Comparison of ENCODE assay signal across 1 cellular context in the genomic region with DNA sequence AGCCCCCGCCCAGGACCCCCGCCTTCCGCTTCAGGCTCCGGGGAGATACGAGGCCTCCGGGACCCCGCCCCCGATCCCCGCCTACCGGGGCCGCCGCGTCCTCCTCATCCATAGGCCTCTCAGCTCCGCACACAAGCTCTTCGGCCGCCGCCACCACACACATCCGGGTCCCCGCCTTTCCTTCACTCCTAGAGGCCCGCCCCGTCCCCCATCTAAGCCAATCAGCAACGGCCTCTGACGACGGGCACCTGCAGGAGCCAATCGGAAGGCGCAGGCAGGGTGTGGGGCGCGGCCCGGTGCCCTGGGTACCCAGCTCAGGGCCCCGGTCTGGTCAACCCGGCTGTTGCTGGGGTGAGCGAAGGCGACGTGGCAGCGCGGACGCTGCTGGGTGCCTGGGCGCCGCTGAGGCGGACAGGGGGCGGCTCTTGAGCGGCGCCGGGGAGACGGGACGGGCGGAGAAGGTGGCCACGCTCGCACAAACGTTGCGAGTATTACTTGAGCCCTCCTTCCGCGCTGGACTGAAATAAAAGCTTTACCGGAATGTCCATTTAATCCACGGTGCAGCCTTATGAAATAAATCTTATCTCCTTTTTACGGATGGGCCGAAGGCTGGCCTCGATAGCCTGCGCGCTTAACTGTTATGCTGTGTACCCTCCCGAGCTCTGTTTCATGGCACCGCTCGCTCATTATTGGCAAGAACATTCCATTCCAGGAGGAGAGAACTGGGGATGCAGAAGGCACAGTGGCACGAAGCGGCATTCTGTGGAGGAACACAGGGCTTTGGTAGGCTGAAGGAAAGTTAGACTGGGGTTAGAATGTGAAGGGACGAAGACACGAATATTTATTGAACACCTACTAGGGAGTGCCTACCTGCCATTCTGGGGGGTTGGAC.
TF ChIP-seq lines count a peak whose summit lies in the region.

A gene with protein sequence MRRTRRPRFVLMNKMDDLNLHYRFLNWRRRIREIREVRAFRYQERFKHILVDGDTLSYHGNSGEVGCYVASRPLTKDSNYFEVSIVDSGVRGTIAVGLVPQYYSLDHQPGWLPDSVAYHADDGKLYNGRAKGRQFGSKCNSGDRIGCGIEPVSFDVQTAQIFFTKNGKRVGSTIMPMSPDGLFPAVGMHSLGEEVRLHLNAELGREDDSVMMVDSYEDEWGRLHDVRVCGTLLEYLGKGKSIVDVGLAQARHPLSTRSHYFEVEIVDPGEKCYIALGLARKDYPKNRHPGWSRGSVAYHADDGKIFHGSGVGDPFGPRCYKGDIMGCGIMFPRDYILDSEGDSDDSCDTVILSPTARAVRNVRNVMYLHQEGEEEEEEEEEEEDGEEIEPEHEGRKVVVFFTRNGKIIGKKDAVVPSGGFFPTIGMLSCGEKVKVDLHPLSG (minus strand): TSS at position 165 of the 892 bp plus-strand sequence. CDS start 57 bp downstream, at position 108.

TF ChIP-seq in HepG2, 621 proteins besides CTCF, POLR2A, EP300 and RAD21 (continued from another document and continues in another):
- TF ChIP-seq ZNF124 (CRISPR knock-in tag; IDR thresholded peaks at IDR 0.05) (peak; percentile 75), FLYWCH1 (CRISPR knock-in tag; IDR thresholded peaks at IDR 0.05) (no peak), GATAD2A (CRISPR knock-in tag; IDR thresholded peaks at IDR 0.05) (peak; percentile 37; the same call in 1 of the 2 replicates), PHF21A (CRISPR knock-in tag; IDR thresholded peaks at IDR 0.05) (peak; percentile 78), FOXC1 (CRISPR knock-in tag; IDR thresholded peaks at IDR 0.05; ENCODE audit: borderline replicate concordance) (no peak), MTA1 (CRISPR knock-in tag; IDR thresholded peaks at IDR 0.05; ENCODE audit: borderline replicate concordance) (no peak; the same call in 1 of the 2 replicates), ZNF629 (CRISPR knock-in tag; conservative IDR thresholded peaks at IDR 0.05) (0 out of 2 replicates have a peak, but pooled peaks have one; percentile 24), NR2F2 (IDR thresholded peaks at IDR 0.05; ENCODE audit: borderline replicate concordance, low read depth) (no peak), ZNF567 (CRISPR knock-in tag; IDR thresholded peaks at IDR 0.05; ENCODE audit: borderline replicate concordance) (no peak; the same call in 1 of the 2 replicates), SMYD3 (CRISPR knock-in tag; IDR thresholded peaks at IDR 0.05) (peak; percentile 76), ZNF792 (CRISPR knock-in tag; IDR thresholded peaks at IDR 0.05) (peak; percentile 48; the same call in 1 of the 2 replicates), BHLHE40 (IDR thresholded peaks at IDR 0.05; ENCODE audit: low read length) (no peak), SSRP1 (CRISPR knock-in tag; IDR thresholded peaks at IDR 0.05) (no peak), SMC3 (IDR thresholded peaks at IDR 0.05; ENCODE audit: low read length) (no peak), ZFP36 (IDR thresholded peaks at IDR 0.05; ENCODE audit: borderline replicate concordance, low read depth, low read length, partially characterized antibody) (no peak), RFXANK (CRISPR knock-in tag; IDR thresholded peaks at IDR 0.05) (peak; percentile 85), DMAP1 (CRISPR knock-in tag; IDR thresholded peaks at IDR 0.05) (peak; percentile 95), ZNF589 (CRISPR knock-in tag; conservative IDR thresholded peaks at IDR 0.05) (no peak; the same call in 1 of the 2 replicates), ZNF724P (CRISPR knock-in tag; IDR thresholded peaks at IDR 0.05; ENCODE audit: borderline replicate concordance) (peak; percentile 50; the same call in 1 of the 2 replicates), ZNF446 (CRISPR knock-in tag; IDR thresholded peaks at IDR 0.05) (peak; percentile 70; the same call in 1 of the 2 replicates), NKX3-1 (CRISPR knock-in tag; IDR thresholded peaks at IDR 0.05) (no peak), RBM39 (IDR thresholded peaks at IDR 0.05; ENCODE audit: low read depth, low read length, poor library complexity, severe bottlenecking) (peak; percentile 41), ARHGAP35 (CRISPR knock-in tag; IDR thresholded peaks at IDR 0.05; ENCODE audit: borderline replicate concordance) (peak; percentile 30; the same call in 1 of the 2 replicates), HIVEP1 (CRISPR knock-in tag; IDR thresholded peaks at IDR 0.05) (no peak; the same call in 1 of the 2 replicates), ZNF235 (CRISPR knock-in tag; IDR thresholded peaks at IDR 0.05; ENCODE audit: borderline replicate concordance) (no peak), NFYB (CRISPR knock-in tag; IDR thresholded peaks at IDR 0.05) (peak; percentile 99), ATAD3A (CRISPR knock-in tag; IDR thresholded peaks at IDR 0.05) (no peak), KDM4B (CRISPR knock-in tag; IDR thresholded peaks at IDR 0.05) (no peak), HDAC6 (IDR thresholded peaks at IDR 0.05; ENCODE audit: low read depth, low read length) (no peak), ZNF180 (CRISPR knock-in tag; IDR thresholded peaks at IDR 0.05; ENCODE audit: borderline replicate concordance, low read depth) (no peak), ZFP1 (CRISPR knock-in tag; IDR thresholded peaks at IDR 0.05) (peak; percentile 69; the same call in 1 of the 2 replicates), ZFYVE20 (CRISPR knock-in tag; IDR thresholded peaks at IDR 0.05; ENCODE audit: borderline replicate concordance, low read depth) (peak; percentile 43; the same call in 1 of the 2 replicates), STAG1 (CRISPR knock-in tag; IDR thresholded peaks at IDR 0.05) (0 out of 2 replicates have a peak, but pooled peaks have one; percentile 4)
- TF ChIP-seq, protein P1, sequence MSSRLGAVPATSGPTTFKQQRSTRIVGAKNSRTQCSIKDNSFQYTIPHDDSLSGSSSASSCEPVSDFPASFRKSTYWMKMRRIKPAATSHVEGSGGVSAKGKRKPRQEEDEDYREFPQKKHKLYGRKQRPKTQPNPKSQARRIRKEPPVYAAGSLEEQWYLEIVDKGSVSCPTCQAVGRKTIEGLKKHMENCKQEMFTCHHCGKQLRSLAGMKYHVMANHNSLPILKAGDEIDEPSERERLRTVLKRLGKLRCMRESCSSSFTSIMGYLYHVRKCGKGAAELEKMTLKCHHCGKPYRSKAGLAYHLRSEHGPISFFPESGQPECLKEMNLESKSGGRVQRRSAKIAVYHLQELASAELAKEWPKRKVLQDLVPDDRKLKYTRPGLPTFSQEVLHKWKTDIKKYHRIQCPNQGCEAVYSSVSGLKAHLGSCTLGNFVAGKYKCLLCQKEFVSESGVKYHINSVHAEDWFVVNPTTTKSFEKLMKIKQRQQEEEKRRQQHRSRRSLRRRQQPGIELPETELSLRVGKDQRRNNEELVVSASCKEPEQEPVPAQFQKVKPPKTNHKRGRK (CRISPR knock-in tag; IDR thresholded peaks at IDR 0.05): no peak
- TF ChIP-seq, protein P2, sequence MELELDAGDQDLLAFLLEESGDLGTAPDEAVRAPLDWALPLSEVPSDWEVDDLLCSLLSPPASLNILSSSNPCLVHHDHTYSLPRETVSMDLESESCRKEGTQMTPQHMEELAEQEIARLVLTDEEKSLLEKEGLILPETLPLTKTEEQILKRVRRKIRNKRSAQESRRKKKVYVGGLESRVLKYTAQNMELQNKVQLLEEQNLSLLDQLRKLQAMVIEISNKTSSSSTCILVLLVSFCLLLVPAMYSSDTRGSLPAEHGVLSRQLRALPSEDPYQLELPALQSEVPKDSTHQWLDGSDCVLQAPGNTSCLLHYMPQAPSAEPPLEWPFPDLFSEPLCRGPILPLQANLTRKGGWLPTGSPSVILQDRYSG (CRISPR knock-in tag; IDR thresholded peaks at IDR 0.05): no peak
- TF ChIP-seq, protein P3, sequence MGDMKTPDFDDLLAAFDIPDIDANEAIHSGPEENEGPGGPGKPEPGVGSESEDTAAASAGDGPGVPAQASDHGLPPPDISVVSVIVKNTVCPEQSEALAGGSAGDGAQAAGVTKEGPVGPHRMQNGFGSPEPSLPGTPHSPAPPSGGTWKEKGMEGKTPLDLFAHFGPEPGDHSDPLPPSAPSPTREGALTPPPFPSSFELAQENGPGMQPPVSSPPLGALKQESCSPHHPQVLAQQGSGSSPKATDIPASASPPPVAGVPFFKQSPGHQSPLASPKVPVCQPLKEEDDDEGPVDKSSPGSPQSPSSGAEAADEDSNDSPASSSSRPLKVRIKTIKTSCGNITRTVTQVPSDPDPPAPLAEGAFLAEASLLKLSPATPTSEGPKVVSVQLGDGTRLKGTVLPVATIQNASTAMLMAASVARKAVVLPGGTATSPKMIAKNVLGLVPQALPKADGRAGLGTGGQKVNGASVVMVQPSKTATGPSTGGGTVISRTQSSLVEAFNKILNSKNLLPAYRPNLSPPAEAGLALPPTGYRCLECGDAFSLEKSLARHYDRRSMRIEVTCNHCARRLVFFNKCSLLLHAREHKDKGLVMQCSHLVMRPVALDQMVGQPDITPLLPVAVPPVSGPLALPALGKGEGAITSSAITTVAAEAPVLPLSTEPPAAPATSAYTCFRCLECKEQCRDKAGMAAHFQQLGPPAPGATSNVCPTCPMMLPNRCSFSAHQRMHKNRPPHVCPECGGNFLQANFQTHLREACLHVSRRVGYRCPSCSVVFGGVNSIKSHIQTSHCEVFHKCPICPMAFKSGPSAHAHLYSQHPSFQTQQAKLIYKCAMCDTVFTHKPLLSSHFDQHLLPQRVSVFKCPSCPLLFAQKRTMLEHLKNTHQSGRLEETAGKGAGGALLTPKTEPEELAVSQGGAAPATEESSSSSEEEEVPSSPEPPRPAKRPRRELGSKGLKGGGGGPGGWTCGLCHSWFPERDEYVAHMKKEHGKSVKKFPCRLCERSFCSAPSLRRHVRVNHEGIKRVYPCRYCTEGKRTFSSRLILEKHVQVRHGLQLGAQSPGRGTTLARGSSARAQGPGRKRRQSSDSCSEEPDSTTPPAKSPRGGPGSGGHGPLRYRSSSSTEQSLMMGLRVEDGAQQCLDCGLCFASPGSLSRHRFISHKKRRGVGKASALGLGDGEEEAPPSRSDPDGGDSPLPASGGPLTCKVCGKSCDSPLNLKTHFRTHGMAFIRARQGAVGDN (CRISPR knock-in tag; IDR thresholded peaks at IDR 0.05): peak; percentile 91
- TF ChIP-seq, protein P4, sequence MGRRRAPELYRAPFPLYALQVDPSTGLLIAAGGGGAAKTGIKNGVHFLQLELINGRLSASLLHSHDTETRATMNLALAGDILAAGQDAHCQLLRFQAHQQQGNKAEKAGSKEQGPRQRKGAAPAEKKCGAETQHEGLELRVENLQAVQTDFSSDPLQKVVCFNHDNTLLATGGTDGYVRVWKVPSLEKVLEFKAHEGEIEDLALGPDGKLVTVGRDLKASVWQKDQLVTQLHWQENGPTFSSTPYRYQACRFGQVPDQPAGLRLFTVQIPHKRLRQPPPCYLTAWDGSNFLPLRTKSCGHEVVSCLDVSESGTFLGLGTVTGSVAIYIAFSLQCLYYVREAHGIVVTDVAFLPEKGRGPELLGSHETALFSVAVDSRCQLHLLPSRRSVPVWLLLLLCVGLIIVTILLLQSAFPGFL (CRISPR knock-in tag; IDR thresholded peaks at IDR 0.05): no peak
- TF ChIP-seq, protein P5, sequence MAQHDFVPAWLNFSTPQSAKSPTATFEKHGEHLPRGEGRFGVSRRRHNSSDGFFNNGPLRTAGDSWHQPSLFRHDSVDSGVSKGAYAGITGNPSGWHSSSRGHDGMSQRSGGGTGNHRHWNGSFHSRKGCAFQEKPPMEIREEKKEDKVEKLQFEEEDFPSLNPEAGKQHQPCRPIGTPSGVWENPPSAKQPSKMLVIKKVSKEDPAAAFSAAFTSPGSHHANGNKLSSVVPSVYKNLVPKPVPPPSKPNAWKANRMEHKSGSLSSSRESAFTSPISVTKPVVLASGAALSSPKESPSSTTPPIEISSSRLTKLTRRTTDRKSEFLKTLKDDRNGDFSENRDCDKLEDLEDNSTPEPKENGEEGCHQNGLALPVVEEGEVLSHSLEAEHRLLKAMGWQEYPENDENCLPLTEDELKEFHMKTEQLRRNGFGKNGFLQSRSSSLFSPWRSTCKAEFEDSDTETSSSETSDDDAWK (CRISPR knock-in tag; IDR thresholded peaks at IDR 0.05): no peak
- TF ChIP-seq, protein P6, sequence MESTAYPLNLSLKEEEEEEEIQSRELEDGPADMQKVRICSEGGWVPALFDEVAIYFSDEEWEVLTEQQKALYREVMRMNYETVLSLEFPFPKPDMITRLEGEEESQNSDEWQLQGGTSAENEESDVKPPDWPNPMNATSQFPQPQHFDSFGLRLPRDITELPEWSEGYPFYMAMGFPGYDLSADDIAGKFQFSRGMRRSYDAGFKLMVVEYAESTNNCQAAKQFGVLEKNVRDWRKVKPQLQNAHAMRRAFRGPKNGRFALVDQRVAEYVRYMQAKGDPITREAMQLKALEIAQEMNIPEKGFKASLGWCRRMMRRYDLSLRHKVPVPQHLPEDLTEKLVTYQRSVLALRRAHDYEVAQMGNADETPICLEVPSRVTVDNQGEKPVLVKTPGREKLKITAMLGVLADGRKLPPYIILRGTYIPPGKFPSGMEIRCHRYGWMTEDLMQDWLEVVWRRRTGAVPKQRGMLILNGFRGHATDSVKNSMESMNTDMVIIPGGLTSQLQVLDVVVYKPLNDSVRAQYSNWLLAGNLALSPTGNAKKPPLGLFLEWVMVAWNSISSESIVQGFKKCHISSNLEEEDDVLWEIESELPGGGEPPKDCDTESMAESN (CRISPR knock-in tag; conservative IDR thresholded peaks at IDR 0.05): peak; percentile 87
- TF ChIP-seq, protein P7, sequence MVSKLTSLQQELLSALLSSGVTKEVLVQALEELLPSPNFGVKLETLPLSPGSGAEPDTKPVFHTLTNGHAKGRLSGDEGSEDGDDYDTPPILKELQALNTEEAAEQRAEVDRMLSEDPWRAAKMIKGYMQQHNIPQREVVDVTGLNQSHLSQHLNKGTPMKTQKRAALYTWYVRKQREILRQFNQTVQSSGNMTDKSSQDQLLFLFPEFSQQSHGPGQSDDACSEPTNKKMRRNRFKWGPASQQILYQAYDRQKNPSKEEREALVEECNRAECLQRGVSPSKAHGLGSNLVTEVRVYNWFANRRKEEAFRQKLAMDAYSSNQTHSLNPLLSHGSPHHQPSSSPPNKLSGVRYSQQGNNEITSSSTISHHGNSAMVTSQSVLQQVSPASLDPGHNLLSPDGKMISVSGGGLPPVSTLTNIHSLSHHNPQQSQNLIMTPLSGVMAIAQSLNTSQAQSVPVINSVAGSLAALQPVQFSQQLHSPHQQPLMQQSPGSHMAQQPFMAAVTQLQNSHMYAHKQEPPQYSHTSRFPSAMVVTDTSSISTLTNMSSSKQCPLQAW (CRISPR knock-in tag; IDR thresholded peaks at IDR 0.05): peak; percentile 66
- TF ChIP-seq, protein P8, sequence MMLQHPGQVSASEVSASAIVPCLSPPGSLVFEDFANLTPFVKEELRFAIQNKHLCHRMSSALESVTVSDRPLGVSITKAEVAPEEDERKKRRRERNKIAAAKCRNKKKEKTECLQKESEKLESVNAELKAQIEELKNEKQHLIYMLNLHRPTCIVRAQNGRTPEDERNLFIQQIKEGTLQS (CRISPR knock-in tag; IDR thresholded peaks at IDR 0.05): 0 out of 2 replicates have a peak, but pooled peaks have one; percentile 35
- TF ChIP-seq, protein P9, sequence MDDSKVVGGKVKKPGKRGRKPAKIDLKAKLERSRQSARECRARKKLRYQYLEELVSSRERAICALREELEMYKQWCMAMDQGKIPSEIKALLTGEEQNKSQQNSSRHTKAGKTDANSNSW (CRISPR knock-in tag; IDR thresholded peaks at IDR 0.05; ENCODE audit: borderline replicate concordance): no peak
- TF ChIP-seq, protein P10, sequence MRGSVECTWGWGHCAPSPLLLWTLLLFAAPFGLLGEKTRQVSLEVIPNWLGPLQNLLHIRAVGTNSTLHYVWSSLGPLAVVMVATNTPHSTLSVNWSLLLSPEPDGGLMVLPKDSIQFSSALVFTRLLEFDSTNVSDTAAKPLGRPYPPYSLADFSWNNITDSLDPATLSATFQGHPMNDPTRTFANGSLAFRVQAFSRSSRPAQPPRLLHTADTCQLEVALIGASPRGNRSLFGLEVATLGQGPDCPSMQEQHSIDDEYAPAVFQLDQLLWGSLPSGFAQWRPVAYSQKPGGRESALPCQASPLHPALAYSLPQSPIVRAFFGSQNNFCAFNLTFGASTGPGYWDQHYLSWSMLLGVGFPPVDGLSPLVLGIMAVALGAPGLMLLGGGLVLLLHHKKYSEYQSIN (CRISPR knock-in tag; IDR thresholded peaks at IDR 0.05; ENCODE audit: borderline replicate concordance): no peak
